Comparison of ENCODE assay signal across 7 cellular contexts in the genomic region with DNA sequence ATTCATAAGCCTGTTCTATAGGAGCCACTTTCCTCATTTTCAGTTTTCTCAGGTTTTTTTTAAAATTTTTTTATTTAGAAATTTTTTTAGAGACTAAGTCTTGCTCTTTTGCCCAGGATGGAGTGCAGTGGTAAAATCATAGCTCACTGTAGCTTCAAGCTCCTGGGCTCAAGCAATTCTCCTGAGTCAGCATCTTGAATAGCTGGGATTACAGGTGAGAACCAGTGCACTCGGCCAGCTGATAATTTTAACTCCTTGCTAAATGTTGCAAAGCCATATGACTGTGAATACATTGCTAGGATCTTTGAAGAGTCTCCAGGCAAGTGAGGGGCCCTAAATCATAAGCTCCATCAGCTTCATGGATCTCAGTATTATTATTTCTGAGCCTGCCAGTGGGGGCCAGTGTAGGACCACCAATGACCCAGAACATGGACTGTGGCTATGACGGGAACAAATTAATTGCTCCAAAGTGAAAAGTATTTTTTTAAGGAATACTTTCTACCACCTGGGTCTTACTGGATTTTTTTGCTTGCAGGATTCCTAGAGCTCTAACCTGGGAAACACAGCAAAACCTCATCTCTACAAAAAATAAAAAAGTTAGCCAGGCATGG. TPM values are rescaled to one million over a fixed set of nuclear protein-coding genes. Genes with fewer than 3 reads are reported as not detected.
DNase-seq lines count a peak whose midpoint lies in the region; ATAC-seq and TF ChIP-seq lines count a peak whose summit lies in the region.

No MANE protein-coding gene starts in this region.

- WGBS in liver = 56% methylated on average over 2 of the region's 2 CpGs

- DNase-seq in Daoy (ENCODE audit: low read depth) (peak; percentile 41), HuH-7 (ENCODE audit: low spot score) (peak; percentile 44), WERI-Rb-1 (peak; percentile 62), AML-193 (lab: John Stamatoyannopoulos, UW) (no peak)
- DNase-seq in activated effector memory CD4-positive, alpha-beta T cell treated with Interleukin-2 at 50 U/mL for 16 hours = no peak

- TF ChIP-seq RAD21 in liver (IDR thresholded peaks at IDR 0.05) = peak; percentile 55 to 62

- H3K4me3 ChIP-seq in WERI-Rb-1 (ENCODE audit: low read depth, low read length) (no peak overlapping the region), liver (ENCODE audit: low read depth in 1 of 3, low read length in 3 of 3) (no peak overlapping the region)

- H3K36me3 ChIP-seq in WERI-Rb-1 (no peaks in the 10 kb centered on the region), liver (ENCODE audit: control insufficient read depth in 4 of 4, insufficient read depth in 3 of 4, low read depth in 1 of 4, low read length in 3 of 4) (no peaks in the 10 kb centered on the region)

- H3K9me3 ChIP-seq in WERI-Rb-1 (ENCODE audit: severe bottlenecking) = no peaks in the 10 kb centered on the region
- H3K9me3 ChIP-seq in liver (ENCODE audit: control insufficient read depth in 4 of 4, low read length in 3 of 4) = no peaks in the 10 kb centered on the region

- no peaks in the 10 kb centered on the region for H3K4me1 ChIP-seq in liver (ENCODE audit: control insufficient read depth in 4 of 4, insufficient read depth in 4 of 4, low read length in 3 of 4)

- peak; percentile 52 for TF ChIP-seq CTCF in WERI-Rb-1 (IDR thresholded peaks at IDR 0.05; ENCODE audit: low read depth, low read length)
- TF ChIP-seq CTCF in liver (IDR thresholded peaks at IDR 0.05; ENCODE audit: low read depth, low read length, missing input control) = peak; percentile 23

- no peak for ATAC-seq in GM19324 (IDR thresholded peaks at IDR 0.05; ENCODE audit: low FRiP score, unreplicated experiment)

- H3K27me3 ChIP-seq in WERI-Rb-1 (ENCODE audit: insufficient read depth, low read depth, severe bottlenecking) (no peaks in the 10 kb centered on the region), liver (ENCODE audit: control insufficient read depth in 4 of 4, insufficient read depth in 4 of 4, low read length in 3 of 4) (no peaks in the 10 kb centered on the region)

- no peak overlapping the region for H3K27ac ChIP-seq in WERI-Rb-1
- no peak overlapping the region for H3K27ac ChIP-seq in liver (ENCODE audit: low read depth in 1 of 2, low read length in 2 of 2)

- no peak overlapping the region for H3K9ac ChIP-seq in liver (ENCODE audit: low read depth in 1 of 2, low read length in 2 of 2)

TF ChIP-seq in liver, 16 proteins besides CTCF, POLR2A, EP300 and RAD21:
- TF ChIP-seq, protein P1, sequence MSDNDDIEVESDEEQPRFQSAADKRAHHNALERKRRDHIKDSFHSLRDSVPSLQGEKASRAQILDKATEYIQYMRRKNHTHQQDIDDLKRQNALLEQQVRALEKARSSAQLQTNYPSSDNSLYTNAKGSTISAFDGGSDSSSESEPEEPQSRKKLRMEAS (IDR thresholded peaks at IDR 0.05) = no peak

RNA-seq across cellular contexts. Expression of gene GAPVD1, which starts 5.7 kb away (rescaled TPM):
- 33.3 and 37.1 TPM in 2 replicates for total RNA-seq in Daoy (2014; rRNA removed; shearing (Covaris generic))
- 10 to 100 TPM; 47.4 to 89.7 TPM for total RNA-seq in liver
- polyA plus RNA-seq in liver = 1 to 10 TPM; 5.5 to 9.9 TPM

RNA-seq across cellular contexts. Expression of gene HSPA5, which starts 14.7 kb away (rescaled TPM):
- total RNA-seq in Daoy (2014; rRNA removed; shearing (Covaris generic)) = 50.3 and 56.3 TPM in 2 replicates
- total RNA-seq in liver = 100 to 1,000 TPM; 108 to 342 TPM
- polyA plus RNA-seq in liver = 100 to 1,000 TPM; 135 to 338 TPM

RNA-seq across cellular contexts. Expression of gene RABEPK, which starts 55.5 kb away (rescaled TPM):
- 38.0 and 49.0 TPM in 2 replicates for total RNA-seq in Daoy (2014; rRNA removed; shearing (Covaris generic))
- total RNA-seq in liver = 10 to 100 TPM; 12.7 to 20.7 TPM
- 10 to 100 TPM; 20.5 to 23.9 TPM for polyA plus RNA-seq in liver

Comparison
In these comparisons a context has a peak if more than half of its experiments do, and no peak if none do; other contexts are left out.
1. DNase-seq: peak in Daoy (single experiment), HuH-7 (single experiment) and WERI-Rb-1 (single experiment); none in AML-193 (0 of 2) and activated effector memory CD4-positive, alpha-beta T cell treated with Interleukin-2 at 50 U/mL for 16 hours (single experiment).